In genomic region chr11:125593113-125593761, GRCh38 we compare ENCODE assay signal across 8 cellular contexts. TPM values are rescaled to one million over a fixed set of nuclear protein-coding genes. Genes with fewer than 3 reads are reported as not detected.
DNase-seq lines count a peak whose midpoint lies in the region; ATAC-seq, FAIRE-seq and TF ChIP-seq lines count a peak whose summit lies in the region.

No MANE protein-coding gene starts in this region.

- ATAC-seq in left lobe of liver (peak; percentile 7), HG02938 (IDR thresholded peaks at IDR 0.05; ENCODE audit: unreplicated experiment) (no peak)

- peak; percentile 47 for DNase-seq in A172 (ENCODE audit: low spot score)
- DNase-seq in GM12865 (ENCODE audit: low read depth): peak; percentile 38
- DNase-seq in NCI-H526 treated with DMSO at 0.1 percent for 48 hours (lab: John Stamatoyannopoulos, UW): peak; percentile 76
- DNase-seq in bronchial epithelial cell (ENCODE audit: low read depth): peak; percentile 30
- DNase-seq in left lobe of liver (ENCODE audit: low spot score): peak; percentile 44
- no peak for DNase-seq in DMS153 (lab: John Stamatoyannopoulos, UW)

- H3K36me3 ChIP-seq in bronchial epithelial cell (ENCODE audit: control insufficient read depth, insufficient read depth, low read length): peaks cover 3% of the 10 kb centered on the region

- TF ChIP-seq CTCF in GM12865 (IDR thresholded peaks at IDR 0.05; ENCODE audit: insufficient read depth, low read depth, low read length, missing control alignments) (no peak), bronchial epithelial cell (IDR thresholded peaks at IDR 0.05; ENCODE audit: insufficient read depth, low read length, severe bottlenecking) (no peak)

- no peak for FAIRE-seq in bronchial epithelial cell (lab: Jason Lieb, UNC)

- no peaks in the 10 kb centered on the region for H3K27me3 ChIP-seq in bronchial epithelial cell (ENCODE audit: control insufficient read depth, insufficient read depth, low read length)

- H3K4me3 ChIP-seq in GM12865 (ENCODE audit: low read depth, low read length) (peak overlapping the region; percentile 87), bronchial epithelial cell (ENCODE audit: low read depth, low read length) (peak overlapping the region; percentile 86)

- H3K27ac ChIP-seq in temporal lobe (ENCODE audit: low read depth, low read length): peak overlapping the region; percentile 42

RNA-seq across cellular contexts. Expression of gene STT3A, which starts 0.6 kb away (rescaled TPM):
- 138 and 139 TPM in 2 replicates for total RNA-seq in A172 (2014; rRNA removed; shearing (Covaris generic))
- total RNA-seq in bronchial epithelial cell (124 and 167 TPM in 2 replicates), left lobe of liver (92.2 TPM), temporal lobe (39.1 TPM)

RNA-seq across cellular contexts. Expression of gene EI24, which starts 24.0 kb away (rescaled TPM):
- total RNA-seq in A172 (2014; rRNA removed; shearing (Covaris generic)): 76.4 and 81.6 TPM in 2 replicates
- total RNA-seq in bronchial epithelial cell (148 and 179 TPM in 2 replicates), left lobe of liver (187 TPM), temporal lobe (55.6 TPM)

RNA-seq across cellular contexts. Expression of gene CHEK1, which starts 31.7 kb away (rescaled TPM):
- total RNA-seq in A172 (2014; rRNA removed; shearing (Covaris generic)): 44.9 and 57.7 TPM in 2 replicates
- total RNA-seq in bronchial epithelial cell (4.6 and 4.7 TPM in 2 replicates), left lobe of liver (0.53 TPM), temporal lobe (9.8 TPM)
